In the genomic region with DNA sequence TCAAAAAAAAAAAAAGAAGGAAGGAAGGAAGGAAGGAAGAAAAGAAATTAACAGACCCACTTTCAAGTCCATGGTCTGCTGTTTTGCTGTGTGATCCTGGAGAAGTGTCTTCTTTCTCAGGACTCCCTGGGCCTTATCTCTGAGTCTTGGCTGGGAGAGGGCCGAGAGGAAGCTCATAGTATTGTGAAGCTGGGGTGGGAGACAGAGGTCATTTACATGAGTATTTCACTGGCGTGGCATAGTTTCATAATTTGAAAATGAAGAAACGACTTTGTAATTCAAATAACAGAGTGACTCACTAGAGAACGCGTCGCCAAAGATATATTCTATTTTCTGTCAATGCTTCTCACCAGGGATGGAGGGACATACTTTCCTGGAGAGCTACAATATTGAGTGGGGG, we compare ENCODE assay signal across 1 cellular context.
TF ChIP-seq lines count a peak whose summit lies in the region.

No MANE protein-coding gene starts in this region.

TF ChIP-seq in IMR-90, 13 proteins besides CTCF, POLR2A, EP300 and RAD21:
- peak; percentile 18; the same call in 1 of the 2 replicates for TF ChIP-seq FOS (IDR thresholded peaks at IDR 0.05; ENCODE audit: low read depth, low read length)
- no peak for TF ChIP-seq MAFK (IDR thresholded peaks at IDR 0.05; ENCODE audit: low read depth, low read length)
- TF ChIP-seq CEBPB (IDR thresholded peaks at IDR 0.05; ENCODE audit: low read depth, low read length), result peak; percentile 62
- TF ChIP-seq MAZ (IDR thresholded peaks at IDR 0.05; ENCODE audit: borderline replicate concordance, low read depth, low read length), result no peak
TF ChIP-seq in IMR-90: peak in this region for 2.
